In genomic region chr20:20404546-20405092, GRCh38 we compare ENCODE assay signal across 1 cellular context.
TF ChIP-seq lines count a peak whose summit lies in the region.

No MANE protein-coding gene starts in this region.

TF ChIP-seq in WTC11, 78 proteins besides CTCF, POLR2A, EP300 and RAD21 (continued from another document):
- no peak for TF ChIP-seq ZNF281 (CRISPR knock-in tag; IDR thresholded peaks at IDR 0.05)
- no peak for TF ChIP-seq MXD4 (CRISPR knock-in tag; IDR thresholded peaks at IDR 0.05; ENCODE audit: borderline replicate concordance)
- TF ChIP-seq TP53 (CRISPR knock-in tag; IDR thresholded peaks at IDR 0.05): no peak
- no peak for TF ChIP-seq EMX1 (CRISPR knock-in tag; IDR thresholded peaks at IDR 0.05)
- TF ChIP-seq SMAD4 (CRISPR knock-in tag; IDR thresholded peaks at IDR 0.05): no peak
- no peak for TF ChIP-seq SMAD3 (CRISPR knock-in tag; IDR thresholded peaks at IDR 0.05; ENCODE audit: borderline replicate concordance)
